18 cellular contexts compared by ENCODE assay signal in the genomic region with DNA sequence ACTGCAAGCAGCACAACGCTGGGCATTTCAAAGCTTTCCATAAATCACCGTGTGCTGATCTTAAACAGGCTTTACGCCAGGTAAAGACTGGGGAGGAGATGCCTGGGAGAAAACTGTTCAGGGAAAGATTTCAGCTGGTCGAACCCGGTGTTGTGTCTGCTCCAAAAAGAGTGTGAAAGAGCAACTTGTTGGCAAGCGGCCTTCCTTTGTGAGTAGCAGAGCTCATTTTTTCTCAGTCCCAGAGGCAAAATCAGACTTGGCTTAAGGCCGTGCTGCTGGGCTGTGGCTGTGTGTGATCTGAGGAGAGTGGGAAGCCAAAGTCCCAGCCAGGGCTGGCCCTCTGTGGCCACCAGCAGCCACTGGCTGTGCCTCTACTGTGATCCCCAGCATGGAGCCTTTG.
DNase-seq lines count a peak whose midpoint lies in the region; ATAC-seq and TF ChIP-seq lines count a peak whose summit lies in the region.
"Had no signal": no experiment of that assay in that cellular context is flagged by ENCODE, and none has a peak within 500 bp of the region (broad histone marks: within the 10 kb centered on the region; RNA-seq: fewer than 3 reads in every experiment).

No MANE protein-coding gene starts in this region.

- no peak overlapping the region for H3K4me3 Mint-ChIP-seq in activated CD8-positive, alpha-beta T cell treated with anti-CD3 and anti-CD28 coated beads for 36 hours
- H3K4me3 Mint-ChIP-seq: activated naive CD8-positive, alpha-beta T cell treated with anti-CD3 and anti-CD28 coated beads, Interleukin-2, amount 50 U/mL, for 24 hours; activated T-cell treated with anti-CD3 and anti-CD28 coated beads, Interleukin-2, amount 50 U/mL, for 72 hours; CD8-positive, alpha-beta T cell; naive thymus-derived CD8-positive, alpha-beta T cell had no signal

- TF ChIP-seq CTCF in hepatocyte (IDR thresholded peaks at IDR 0.05; ENCODE audit: poor library complexity), result no peak
- TF ChIP-seq CTCF in prostate gland (IDR thresholded peaks at IDR 0.05), result no peak
- TF ChIP-seq CTCF in transverse colon (IDR thresholded peaks at IDR 0.05), result no peak
- no peak for TF ChIP-seq CTCF in activated CD8-positive, alpha-beta T cell treated with anti-CD3 and anti-CD28 coated beads for 36 hours (IDR thresholded peaks at IDR 0.05)

- H3K27ac ChIP-seq in hepatocyte, result no peak overlapping the region
- H3K27ac ChIP-seq in prostate gland, result no peak overlapping the region
- no peak overlapping the region for H3K27ac ChIP-seq in transverse colon
- H3K27ac ChIP-seq: A549, coronary artery had no signal

- H3K27me3 ChIP-seq in hepatocyte (peaks cover 2% of the 10 kb centered on the region), prostate gland (replicated peaks; ENCODE audit: insufficient read depth) (no peaks in the 10 kb centered on the region), transverse colon (no peaks in the 10 kb centered on the region)

- in situ Hi-C loops in transverse colon (cut with MboI; ENCODE audit: low pct_ligation_motif_present in 1 of 4, low pct_unique_long_range_greater_than_20kb in 1 of 4, low sequenced_read_pairs in 3 of 4), result loop anchor here in 3 of 4 donors (10.0 to 25.0 kb wide), 3 partner anchors 221 to 421 kb away; no protein-coding TSS in a partner anchor

- H3K4me1 ChIP-seq in hepatocyte (ENCODE audit: insufficient read depth), result no peaks in the 10 kb centered on the region
- H3K4me1 ChIP-seq in prostate gland (replicated peaks), result no peaks in the 10 kb centered on the region
- peaks cover 0 to 11% (median 8%) of the 10 kb centered on the region in 4 donors for H3K4me1 ChIP-seq in transverse colon
- H3K4me1 ChIP-seq: A549 had no signal

- TF ChIP-seq EP300 in transverse colon (IDR thresholded peaks at IDR 0.05; ENCODE audit: low read depth), result no peak

- intact Hi-C loops in prostate gland (cut with DNase I) (no loop called here), transverse colon (cut with DNase I; ENCODE audit: low total_unique reads) (no loop called here)
- intact Hi-C loops in activated CD8-positive, alpha-beta T cell treated with anti-CD3 and anti-CD28 coated beads for 36 hours (cut with micrococcal nuclease), result loop anchor here (10.0 kb wide), 1 partner anchor 238 kb away; no protein-coding TSS in a partner anchor

- POLR2A ChIA-PET in activated CD8-positive, alpha-beta T cell treated with anti-CD3 and anti-CD28 coated beads for 36 hours (lab: Charles Lee), result no interaction called here

- H3K4me2 ChIP-seq in hepatocyte, result no peak overlapping the region
- H3K4me2 ChIP-seq: A549 had no signal

- ATAC-seq in activated CD8-positive, alpha-beta T cell treated with anti-CD3 and anti-CD28 coated beads for 36 hours, result no peak
- ATAC-seq: A549; activated naive CD8-positive, alpha-beta T cell treated with anti-CD3 and anti-CD28 coated beads, Interleukin-2, amount 50 U/mL, for 24 hours; activated T-cell treated with anti-CD3 and anti-CD28 coated beads, Interleukin-2, amount 50 U/mL, for 72 hours; CD8-positive, alpha-beta T cell; HCT116; naive thymus-derived CD8-positive, alpha-beta T cell had no signal

- no peak for TF ChIP-seq POLR2A in prostate gland (IDR thresholded peaks at IDR 0.05)
- no peak for TF ChIP-seq POLR2A in transverse colon (IDR thresholded peaks at IDR 0.05)

- H3K36me3 Mint-ChIP-seq in activated CD8-positive, alpha-beta T cell treated with anti-CD3 and anti-CD28 coated beads for 36 hours (ENCODE audit: low read depth), result no peaks in the 10 kb centered on the region
- H3K36me3 Mint-ChIP-seq: CD8-positive, alpha-beta T cell; naive thymus-derived CD8-positive, alpha-beta T cell had no signal

- no peak overlapping the region for H2AFZ ChIP-seq in hepatocyte

- H3K79me2 ChIP-seq in hepatocyte, result no peaks in the 10 kb centered on the region

- H3K9me3 ChIP-seq in hepatocyte (ENCODE audit: low read depth) (no peaks in the 10 kb centered on the region), prostate gland (no peaks in the 10 kb centered on the region), transverse colon (no peaks in the 10 kb centered on the region)
- H3K9me3 ChIP-seq: A549 had no signal

- H3K27ac Mint-ChIP-seq in activated CD8-positive, alpha-beta T cell treated with anti-CD3 and anti-CD28 coated beads for 36 hours, result no peak overlapping the region
- H3K27ac Mint-ChIP-seq: activated naive CD8-positive, alpha-beta T cell treated with anti-CD3 and anti-CD28 coated beads, Interleukin-2, amount 50 U/mL, for 24 hours; activated T-cell treated with anti-CD3 and anti-CD28 coated beads, Interleukin-2, amount 50 U/mL, for 72 hours; CD8-positive, alpha-beta T cell had no signal

- H3K4me3 ChIP-seq in hepatocyte, result no peak overlapping the region
- H3K4me3 ChIP-seq in prostate gland, result no peak overlapping the region
- no peak overlapping the region for H3K4me3 ChIP-seq in transverse colon
- H3K4me3 ChIP-seq: A549, coronary artery had no signal

- WGBS in hepatocyte (ENCODE audit: low lambda C conversion rate, missing lambda C conversion rate), result 48% methylated on average over 7 of the region's 7 CpGs
- WGBS in prostate gland, result 13% methylated on average over 7 of the region's 7 CpGs
- WGBS in transverse colon (ENCODE audit: low coverage in 1 of 2), 2 donors, result 60 to 74% methylated on average over 3 to 7 of the region's 7 CpGs

- DNase-seq in Ammon's horn (ENCODE audit: low spot score) (peak; percentile 63), cerebellar cortex (ENCODE audit: low spot score) (peak; percentile 5), hepatocyte (ENCODE audit: low spot score) (peak; percentile 14), prostate gland (ENCODE audit: low spot score) (peak; percentile 5), transverse colon (no peak), NCI-H524 (lab: John Stamatoyannopoulos, UW) (no peak), NCI-H1930 (lab: John Stamatoyannopoulos, UW) (no peak)
- no peak for DNase-seq in activated CD8-positive, alpha-beta T cell treated with anti-CD3 and anti-CD28 coated beads for 36 hours
- DNase-seq: activated CD4-positive, alpha-beta T cell treated with anti-CD3 and anti-CD28 coated beads, Interleukin-2, amount 50 U/mL, for 48 hours; activated naive CD8-positive, alpha-beta T cell treated with anti-CD3 and anti-CD28 coated beads, Interleukin-2, amount 50 U/mL, for 24 hours; activated T-cell treated with anti-CD3 and anti-CD28 coated beads, Interleukin-2, amount 50 U/mL, for 72 hours; CD8-positive, alpha-beta T cell; EL; naive thymus-derived CD8-positive, alpha-beta T cell; NCI-H2029 treated with DMSO at 0.1 percent for 48 hours had no signal

- no peaks in the 10 kb centered on the region for H3K36me3 ChIP-seq in hepatocyte (replicated peaks; ENCODE audit: insufficient read depth, low read depth)
- H3K36me3 ChIP-seq in prostate gland, result no peaks in the 10 kb centered on the region
- H3K36me3 ChIP-seq in transverse colon, result no peaks in the 10 kb centered on the region

- no peaks in the 10 kb centered on the region for H3K4me1 Mint-ChIP-seq in activated CD8-positive, alpha-beta T cell treated with anti-CD3 and anti-CD28 coated beads for 36 hours (ENCODE audit: low read depth)
- H3K4me1 Mint-ChIP-seq: activated naive CD8-positive, alpha-beta T cell treated with anti-CD3 and anti-CD28 coated beads, Interleukin-2, amount 50 U/mL, for 24 hours had no signal

- H3K9me2 ChIP-seq in hepatocyte (replicated peaks; ENCODE audit: insufficient read depth), result no peaks in the 10 kb centered on the region

- CTCF ChIA-PET in activated CD8-positive, alpha-beta T cell treated with anti-CD3 and anti-CD28 coated beads for 36 hours (lab: Charles Lee), result no interaction called here

- peaks cover 12% of the 10 kb centered on the region for H3K27me3 Mint-ChIP-seq in activated CD8-positive, alpha-beta T cell treated with anti-CD3 and anti-CD28 coated beads for 36 hours

- H4K20me1 ChIP-seq in hepatocyte (ENCODE audit: insufficient read depth, poor library complexity, severe bottlenecking), result no peaks in the 10 kb centered on the region

- H3K9me3 Mint-ChIP-seq in activated CD8-positive, alpha-beta T cell treated with anti-CD3 and anti-CD28 coated beads for 36 hours, result no peaks in the 10 kb centered on the region
- H3K9me3 Mint-ChIP-seq: activated naive CD8-positive, alpha-beta T cell treated with anti-CD3 and anti-CD28 coated beads, Interleukin-2, amount 50 U/mL, for 24 hours; activated T-cell treated with anti-CD3 and anti-CD28 coated beads, Interleukin-2, amount 50 U/mL, for 72 hours; CD8-positive, alpha-beta T cell; naive thymus-derived CD8-positive, alpha-beta T cell had no signal

Comparison
In these comparisons a context has a peak if more than half of its experiments do, and no peak if none do; other contexts are left out.
1. DNase-seq: peak in Ammon's horn (single experiment), cerebellar cortex (single experiment), hepatocyte (single experiment) and prostate gland (single experiment); none in transverse colon (single experiment), NCI-H524 (0 of 2), NCI-H1930 (0 of 2) and activated CD8-positive, alpha-beta T cell treated with anti-CD3 and anti-CD28 coated beads for 36 hours (single experiment).